Comparison of ENCODE assay signal across 16 cellular contexts in genomic region chr2:3488768-3489448, GRCh38. TPM values are rescaled to one million over a fixed set of nuclear protein-coding genes. Genes with fewer than 3 reads are reported as not detected.
A peak's percentile ranks its signal among the peaks of the same experiment; 100 is the strongest.
DNase-seq lines count a peak whose midpoint lies in the region; ATAC-seq and TF ChIP-seq lines count a peak whose summit lies in the region.
"Had no signal": no experiment of that assay in that cellular context is flagged by ENCODE, and none has a peak within 500 bp of the region (broad histone marks: within the 10 kb centered on the region; RNA-seq: fewer than 3 reads in every experiment).

No MANE protein-coding gene starts in this region.

- peak overlapping the region; percentile 42 for H3K9ac ChIP-seq in NT2/D1 (ENCODE audit: insufficient read length, low read depth)

- peaks cover 7% of the 10 kb centered on the region; the same call in 1 of the 2 replicates for H3K9me3 ChIP-seq in NT2/D1 (ENCODE audit: insufficient read depth, low read length)

- peaks cover 15% of the 10 kb centered on the region for H3K4me1 ChIP-seq in NT2/D1 (ENCODE audit: insufficient read depth, insufficient read length)

- intact Hi-C loops in activated CD4-positive, alpha-beta T cell treated with anti-CD3 and anti-CD28 coated beads for 36 hours (cut with DNase I, micrococcal nuclease) = no loop called here

- TF ChIP-seq CTCF in progenitor cell of endocrine pancreas (IDR thresholded peaks at IDR 0.05; ENCODE audit: unreplicated experiment) = no peak

- H3K4me1 Mint-ChIP-seq in progenitor cell of endocrine pancreas (ENCODE audit: low read depth) = peaks cover 25% of the 10 kb centered on the region
- H3K4me1 Mint-ChIP-seq in activated CD4-positive, alpha-beta T cell treated with anti-CD3 and anti-CD28 coated beads for 36 hours = no peaks in the 10 kb centered on the region

- H3K36me3 Mint-ChIP-seq in progenitor cell of endocrine pancreas (ENCODE audit: insufficient read depth) = peaks cover 16% of the 10 kb centered on the region
- no peaks in the 10 kb centered on the region for H3K36me3 Mint-ChIP-seq in activated CD4-positive, alpha-beta T cell treated with anti-CD3 and anti-CD28 coated beads for 36 hours (ENCODE audit: low read depth)

- no peaks in the 10 kb centered on the region for H3K27me3 Mint-ChIP-seq in progenitor cell of endocrine pancreas
- H3K27me3 Mint-ChIP-seq in activated CD4-positive, alpha-beta T cell treated with anti-CD3 and anti-CD28 coated beads for 36 hours = no peaks in the 10 kb centered on the region
- H3K27me3 Mint-ChIP-seq: CD4-positive, alpha-beta memory T cell had no signal

- no peak overlapping the region for H3K4me3 ChIP-seq in NT2/D1 (ENCODE audit: insufficient read length, low read depth)
- H3K4me3 ChIP-seq: GM12878 had no signal

- no peak for ATAC-seq in activated CD4-positive, alpha-beta T cell treated with anti-CD3 and anti-CD28 coated beads for 36 hours
- ATAC-seq: GM12878 had no signal

- peak; percentile 29 for DNase-seq in NCI-H2107 treated with DMSO at 0.1 percent for 48 hours (lab: John Stamatoyannopoulos, UW; ENCODE audit: unreplicated experiment)
- no peak for DNase-seq in NCI-H2107 (lab: John Stamatoyannopoulos, UW)
- no peak for DNase-seq in NT2/D1 (ENCODE audit: low read depth, low spot score)
- peak; percentile 8 for DNase-seq in kidney glomerular epithelial cell (lab: John Stamatoyannopoulos, UW)
- no peak for DNase-seq in progenitor cell of endocrine pancreas (ENCODE audit: low spot score, unreplicated experiment)
- DNase-seq in activated CD4-positive, alpha-beta T cell treated with anti-CD3 and anti-CD28 coated beads for 36 hours = no peak
- DNase-seq in putamen (ENCODE audit: low spot score) = no peak
- DNase-seq in stimulated activated CD8-positive, alpha-beta memory T cell treated with anti-CD3 and anti-CD28 coated beads, Interleukin-4, amount 100 ng/mL, for 48 hours = no peak
- DNase-seq: activated CD4-positive, CD25-positive, alpha-beta regulatory T cell; activated naive CD4-positive, alpha-beta T cell treated with anti-CD3 and anti-CD28 coated beads, Interleukin-2, amount 50 U/mL, for 16 hours; CD4-positive, alpha-beta memory T cell; HCEC 1CT; mesendoderm; NCI-H2227 treated with DMSO at 0.1 percent for 48 hours had no signal

- peak overlapping the region; percentile 94 for H3K27ac Mint-ChIP-seq in progenitor cell of endocrine pancreas
- H3K27ac Mint-ChIP-seq in activated CD4-positive, alpha-beta T cell treated with anti-CD3 and anti-CD28 coated beads for 36 hours = no peak overlapping the region
- H3K27ac Mint-ChIP-seq: T-helper 1 cell treated with Interleukin-12 subunit alpha and Interleukin-12 subunit beta and Interleukin-4 antibody, amounts not matched to agents 30 μg/mL and 1 μg/mL, for 36 hours had no signal

- H3K4me3 Mint-ChIP-seq in progenitor cell of endocrine pancreas (ENCODE audit: low read depth) = peak overlapping the region; percentile 33
- no peak overlapping the region for H3K4me3 Mint-ChIP-seq in activated CD4-positive, alpha-beta T cell treated with anti-CD3 and anti-CD28 coated beads for 36 hours
- H3K4me3 Mint-ChIP-seq: CD4-positive, alpha-beta memory T cell; T-helper 1 cell treated with Interleukin-12 subunit alpha and Interleukin-12 subunit beta and Interleukin-4 antibody, amounts not matched to agents 30 μg/mL and 1 μg/mL, for 36 hours had no signal

- peaks cover 6% of the 10 kb centered on the region for H3K36me3 ChIP-seq in NT2/D1 (ENCODE audit: insufficient read depth, insufficient read length, low read length)

- POLR2A ChIA-PET in activated CD4-positive, alpha-beta T cell treated with anti-CD3 and anti-CD28 coated beads for 36 hours (lab: Charles Lee) = interaction anchor here (0.7 kb wide), 1 partner anchor 69 kb away, joined by 6 read pairs; the partner anchor contains the start of gene RNASEH1

- no peaks in the 10 kb centered on the region for H3K27me3 ChIP-seq in NT2/D1 (ENCODE audit: insufficient read depth, insufficient read length)

- CTCF ChIA-PET in activated CD4-positive, alpha-beta T cell treated with anti-CD3 and anti-CD28 coated beads for 36 hours (lab: Charles Lee) = no interaction called here

- no peaks in the 10 kb centered on the region for H3K9me3 Mint-ChIP-seq in progenitor cell of endocrine pancreas (ENCODE audit: low read depth)
- no peaks in the 10 kb centered on the region for H3K9me3 Mint-ChIP-seq in activated CD4-positive, alpha-beta T cell treated with anti-CD3 and anti-CD28 coated beads for 36 hours (ENCODE audit: low read depth)
- H3K9me3 Mint-ChIP-seq: T-helper 1 cell treated with Interleukin-12 subunit alpha and Interleukin-12 subunit beta and Interleukin-4 antibody, amounts not matched to agents 30 μg/mL and 1 μg/mL, for 36 hours had no signal

RNA-seq across cellular contexts. Expression of gene ADI1, which starts 30.4 kb away (rescaled TPM):
- 41.8 and 46.6 TPM in 2 replicates for total RNA-seq in progenitor cell of endocrine pancreas
- total RNA-seq in activated CD4-positive, alpha-beta T cell treated with anti-CD3 and anti-CD28 coated beads for 36 hours = 10 to 100 TPM; 32.3 to 33.3 TPM

Comparison
In these comparisons a context has a peak if more than half of its experiments do, and no peak if none do; other contexts are left out.
1. DNase-seq: peak in NCI-H2107 treated with DMSO at 0.1 percent for 48 hours (single experiment) and kidney glomerular epithelial cell (single experiment); none in NCI-H2107 (single experiment), NT2/D1 (single experiment), progenitor cell of endocrine pancreas (single experiment), activated CD4-positive, alpha-beta T cell treated with anti-CD3 and anti-CD28 coated beads for 36 hours (single experiment), putamen (single experiment) and stimulated activated CD8-positive, alpha-beta memory T cell treated with anti-CD3 and anti-CD28 coated beads, Interleukin-4, amount 100 ng/mL, for 48 hours (single experiment).